In the genomic region with DNA sequence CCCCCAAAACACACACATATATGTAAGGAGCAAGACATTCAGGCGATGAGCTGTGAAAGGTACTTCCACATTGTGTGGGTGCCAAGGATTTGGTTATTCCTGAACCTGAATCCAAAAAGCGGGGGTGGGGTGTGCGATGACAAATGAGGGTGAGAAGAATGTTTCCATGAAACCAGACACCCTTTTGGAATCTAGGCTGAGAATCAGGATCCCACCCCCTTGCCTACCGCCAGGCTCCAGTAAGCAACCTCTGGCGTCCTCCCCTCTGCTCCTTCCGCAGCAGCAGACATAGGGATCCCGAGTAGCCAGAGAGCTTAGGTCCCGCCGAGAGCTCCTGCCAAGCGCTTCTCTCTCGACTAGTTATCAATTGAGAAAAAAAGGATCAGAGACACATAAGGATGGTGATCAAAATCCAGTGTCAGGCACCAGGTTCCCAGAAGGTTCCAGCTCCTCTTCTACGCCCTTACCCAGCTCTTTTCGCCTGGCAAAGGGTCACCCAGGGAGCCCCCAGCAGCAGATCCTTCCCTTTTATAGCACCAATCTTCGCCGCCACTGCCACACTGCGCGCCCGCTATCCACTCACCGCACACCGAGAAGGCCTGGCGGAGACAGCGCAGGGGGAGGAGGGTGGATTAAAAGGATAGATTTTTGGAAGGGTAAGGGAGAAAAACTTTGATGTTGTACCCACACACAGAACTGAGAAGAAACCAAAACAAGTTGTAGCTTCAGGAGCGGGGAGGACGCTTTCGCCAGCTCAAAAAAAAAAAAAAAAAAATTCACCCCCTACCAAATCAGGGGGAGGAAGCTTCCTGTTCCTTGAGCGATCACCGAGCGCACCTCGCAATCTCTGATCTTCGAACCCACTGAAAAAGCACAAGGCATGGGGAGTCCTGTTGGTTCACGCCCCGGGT, we compare ENCODE assay signal across 8 cellular contexts.
DNase-seq lines count a peak whose midpoint lies in the region; ATAC-seq and TF ChIP-seq lines count a peak whose summit lies in the region.
"Not testable (repeated sequence)": the region's sequence is repeated elsewhere in the genome, so short reads cannot be mapped to it uniquely, and the experiment has no call there.

No MANE protein-coding gene starts in this region.

- not testable (repeated sequence) for BruUV-seq in PC-3 (replicated peaks; lab: Mats Ljungman, UMichigan)

- H4K20me1 ChIP-seq in PC-3 (ENCODE audit: low read length); neural progenitor cell (ENCODE audit: low read depth): not testable (repeated sequence)

- not testable (repeated sequence) for H3K9me2 ChIP-seq in PC-3 (replicated peaks; ENCODE audit: low read length)

- H3K79me2 ChIP-seq in PC-3 (ENCODE audit: low read length); neural progenitor cell (ENCODE audit: low read depth): not testable (repeated sequence)

- not testable (repeated sequence) for H2AFZ ChIP-seq in PC-3 (ENCODE audit: low read length)
- peak overlapping the region; percentile 67 for H2AFZ ChIP-seq in neural progenitor cell (replicated peaks)

- H3K27ac ChIP-seq in PC-3 (ENCODE audit: low read length); neural progenitor cell: not testable (repeated sequence)
- peak overlapping the region; percentile 44 for H3K27ac ChIP-seq in ectodermal cell (ENCODE audit: insufficient read depth, low read depth, low read length, poor library complexity, severe bottlenecking)

- CTCF ChIA-PET in PC-3 (lab: Charles Lee): not testable (repeated sequence)

- H3K36me3 ChIP-seq in PC-3 (ENCODE audit: low read depth, low read length); ectodermal cell (ENCODE audit: control insufficient read depth, insufficient read depth, low read length); iPS-15b (ENCODE audit: control insufficient read depth, insufficient read depth, low read length); neural progenitor cell: not testable (repeated sequence)

- H3K9me3 Mint-ChIP-seq in CD14-positive monocyte; activated T-helper 2 cell treated with anti-CD3 and anti-CD28 coated beads, Interferon-gamma antibody, Interleukin-2, Interleukin-4, amounts not matched to agents 10 μg/mL and 5 μg/mL and 100 μg/mL, durations not matched to agents 14 hours and 24 hours and 36 hours; neural progenitor cell: not testable (repeated sequence)

- not testable (repeated sequence) for H3K9me3 ChIP-seq in PC-3 (ENCODE audit: low read length); ectodermal cell (ENCODE audit: control insufficient read depth, low read length); iPS-15b (ENCODE audit: control insufficient read depth, insufficient read depth, low read length); neural progenitor cell (ENCODE audit: low read depth)

- not testable (repeated sequence) for TF ChIP-seq CTCF in CD14-positive monocyte (IDR thresholded peaks at IDR 0.05); PC-3 (conservative IDR thresholded peaks at IDR 0.05; ENCODE audit: low read depth, low read length); neural progenitor cell (IDR thresholded peaks at IDR 0.05)

- not testable (repeated sequence) for H3F3A ChIP-seq in PC-3 (ENCODE audit: low read length, unreplicated experiment)
- H3F3A ChIP-seq in neural progenitor cell (ENCODE audit: low read depth): peaks cover 23% of the 10 kb centered on the region

- POLR2A ChIA-PET in PC-3 (lab: Charles Lee; ENCODE audit: unreplicated experiment): not testable (repeated sequence)

- H3K27ac Mint-ChIP-seq in CD14-positive monocyte; activated T-helper 2 cell treated with anti-CD3 and anti-CD28 coated beads, Interferon-gamma antibody, Interleukin-2, Interleukin-4, amounts not matched to agents 10 μg/mL and 5 μg/mL and 100 μg/mL, durations not matched to agents 14 hours and 24 hours and 36 hours: not testable (repeated sequence)
- peak overlapping the region; percentile 90 for H3K27ac Mint-ChIP-seq in neural progenitor cell

- H3K4me2 ChIP-seq in PC-3 (ENCODE audit: low read length): peak overlapping the region; percentile 59
- not testable (repeated sequence) for H3K4me2 ChIP-seq in neural progenitor cell

- 4 to 6% methylated on average over 21 to 32 of the region's 32 CpGs for WGBS in ectodermal cell, 2 experiments

- peaks cover 30% of the 10 kb centered on the region for H3K27me3 ChIP-seq in PC-3 (ENCODE audit: low read length)
- H3K27me3 ChIP-seq in ectodermal cell (ENCODE audit: control insufficient read depth, insufficient read depth, low read length, poor library complexity, severe bottlenecking): peaks cover 12% of the 10 kb centered on the region
- peaks cover 18% of the 10 kb centered on the region for H3K27me3 ChIP-seq in iPS-15b (ENCODE audit: control insufficient read depth, insufficient read depth, low read length)
- H3K27me3 ChIP-seq in neural progenitor cell: peaks cover 14% of the 10 kb centered on the region

- not testable (repeated sequence) for DNase-seq in CD14-positive monocyte (ENCODE audit: low spot score); Jurkat, Clone E6-1 (ENCODE audit: low read depth, low spot score); activated T-helper 2 cell treated with anti-CD3 and anti-CD28 coated beads, Interferon-gamma antibody, Interleukin-2, Interleukin-4, amounts not matched to agents 10 μg/mL and 5 μg/mL and 100 μg/mL, durations not matched to agents 14 hours and 24 hours and 36 hours (ENCODE audit: low spot score)
- peak; percentile 18 for DNase-seq in PC-3
- peak; percentile 59 for DNase-seq in neural progenitor cell (ENCODE audit: low spot score)
- DNase-seq in stromal cell of bone marrow (ENCODE audit: low read depth): peak; percentile 1

- peak overlapping the region; percentile 22 for H3K4me3 ChIP-seq in Jurkat, Clone E6-1 (ENCODE audit: low read length)
- H3K4me3 ChIP-seq in PC-3 (ENCODE audit: low read length): 0 out of 2 replicates have a peak overlapping the region, but pooled peaks have one; percentile 24
- peak overlapping the region; percentile 45 for H3K4me3 ChIP-seq in ectodermal cell (ENCODE audit: insufficient read depth, low read depth, low read length)
- peak overlapping the region; percentile 35 for H3K4me3 ChIP-seq in iPS-15b (ENCODE audit: low read depth, low read length)
- H3K4me3 ChIP-seq in neural progenitor cell: peak overlapping the region; percentile 55

- H3K4me1 ChIP-seq in PC-3 (ENCODE audit: insufficient read depth, low read length); ectodermal cell (ENCODE audit: control insufficient read depth, insufficient read depth, low read length); iPS-15b (ENCODE audit: control insufficient read depth, insufficient read depth, low read length); neural progenitor cell: not testable (repeated sequence)

- H3K27me3 Mint-ChIP-seq in CD14-positive monocyte (ENCODE audit: low read depth in 3 of 3) (peaks cover 16 to 36% (median 21%) of the 10 kb centered on the region in 3 donors), neural progenitor cell (ENCODE audit: insufficient read depth, low read depth) (peaks cover 12% of the 10 kb centered on the region)
- peaks cover 25% of the 10 kb centered on the region for H3K27me3 Mint-ChIP-seq in activated T-helper 2 cell treated with anti-CD3 and anti-CD28 coated beads, Interferon-gamma antibody, Interleukin-2, Interleukin-4, amounts not matched to agents 10 μg/mL and 5 μg/mL and 100 μg/mL, durations not matched to agents 14 hours and 24 hours and 36 hours (ENCODE audit: low read depth)

- intact Hi-C loops in CD14-positive monocyte (cut with micrococcal nuclease); PC-3 (cut with micrococcal nuclease); activated T-helper 2 cell treated with anti-CD3 and anti-CD28 coated beads, Interferon-gamma antibody, Interleukin-2, Interleukin-4, amounts not matched to agents 10 μg/mL and 5 μg/mL and 100 μg/mL, durations not matched to agents 14 hours and 24 hours and 36 hours (cut with micrococcal nuclease): not testable (repeated sequence)

- not testable (repeated sequence) for H3K36me3 Mint-ChIP-seq in CD14-positive monocyte; activated T-helper 2 cell treated with anti-CD3 and anti-CD28 coated beads, Interferon-gamma antibody, Interleukin-2, Interleukin-4, amounts not matched to agents 10 μg/mL and 5 μg/mL and 100 μg/mL, durations not matched to agents 14 hours and 24 hours and 36 hours (ENCODE audit: low read depth); neural progenitor cell

- H3K9ac ChIP-seq in PC-3 (ENCODE audit: low read length); neural progenitor cell: not testable (repeated sequence)
- H3K9ac ChIP-seq in iPS-15b (ENCODE audit: low read depth, low read length): peak overlapping the region; percentile 37

- not testable (repeated sequence) for ATAC-seq in PC-3

- peaks cover 12% of the 10 kb centered on the region for H3K4me1 Mint-ChIP-seq in CD14-positive monocyte
- H3K4me1 Mint-ChIP-seq in activated T-helper 2 cell treated with anti-CD3 and anti-CD28 coated beads, Interferon-gamma antibody, Interleukin-2, Interleukin-4, amounts not matched to agents 10 μg/mL and 5 μg/mL and 100 μg/mL, durations not matched to agents 14 hours and 24 hours and 36 hours (ENCODE audit: low read depth): peaks cover 10% of the 10 kb centered on the region
- peaks cover 19% of the 10 kb centered on the region for H3K4me1 Mint-ChIP-seq in neural progenitor cell

- peak overlapping the region; percentile 53 to 90 for H3K4me3 Mint-ChIP-seq in CD14-positive monocyte
- H3K4me3 Mint-ChIP-seq in activated T-helper 2 cell treated with anti-CD3 and anti-CD28 coated beads, Interferon-gamma antibody, Interleukin-2, Interleukin-4, amounts not matched to agents 10 μg/mL and 5 μg/mL and 100 μg/mL, durations not matched to agents 14 hours and 24 hours and 36 hours (ENCODE audit: low read depth): peak overlapping the region; percentile 73
- peak overlapping the region; percentile 92 for H3K4me3 Mint-ChIP-seq in neural progenitor cell
